1 cellular context compared by ENCODE assay signal in the genomic region with DNA sequence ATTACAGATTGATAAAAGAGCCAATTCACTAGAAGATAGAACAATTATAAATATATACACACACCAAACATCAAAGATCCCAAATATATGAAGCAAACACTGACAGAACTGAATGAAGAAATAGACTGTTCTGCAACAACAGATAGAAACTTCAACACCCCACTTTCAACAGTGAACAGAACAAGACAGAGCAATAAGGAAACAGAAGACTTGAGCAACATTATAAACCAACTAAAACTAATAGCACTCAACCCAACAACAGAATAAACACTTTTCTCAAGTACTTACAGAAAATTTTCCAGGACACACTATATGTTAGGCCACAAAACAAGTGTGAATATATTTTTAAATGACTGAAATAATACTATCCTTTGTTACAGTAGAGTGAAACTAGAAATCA.
TF ChIP-seq lines count a peak whose summit lies in the region.

No MANE protein-coding gene starts in this region.

TF ChIP-seq in GM23338, 12 proteins besides CTCF, POLR2A, EP300 and RAD21 (continued from another document):
- TF ChIP-seq, protein P1, sequence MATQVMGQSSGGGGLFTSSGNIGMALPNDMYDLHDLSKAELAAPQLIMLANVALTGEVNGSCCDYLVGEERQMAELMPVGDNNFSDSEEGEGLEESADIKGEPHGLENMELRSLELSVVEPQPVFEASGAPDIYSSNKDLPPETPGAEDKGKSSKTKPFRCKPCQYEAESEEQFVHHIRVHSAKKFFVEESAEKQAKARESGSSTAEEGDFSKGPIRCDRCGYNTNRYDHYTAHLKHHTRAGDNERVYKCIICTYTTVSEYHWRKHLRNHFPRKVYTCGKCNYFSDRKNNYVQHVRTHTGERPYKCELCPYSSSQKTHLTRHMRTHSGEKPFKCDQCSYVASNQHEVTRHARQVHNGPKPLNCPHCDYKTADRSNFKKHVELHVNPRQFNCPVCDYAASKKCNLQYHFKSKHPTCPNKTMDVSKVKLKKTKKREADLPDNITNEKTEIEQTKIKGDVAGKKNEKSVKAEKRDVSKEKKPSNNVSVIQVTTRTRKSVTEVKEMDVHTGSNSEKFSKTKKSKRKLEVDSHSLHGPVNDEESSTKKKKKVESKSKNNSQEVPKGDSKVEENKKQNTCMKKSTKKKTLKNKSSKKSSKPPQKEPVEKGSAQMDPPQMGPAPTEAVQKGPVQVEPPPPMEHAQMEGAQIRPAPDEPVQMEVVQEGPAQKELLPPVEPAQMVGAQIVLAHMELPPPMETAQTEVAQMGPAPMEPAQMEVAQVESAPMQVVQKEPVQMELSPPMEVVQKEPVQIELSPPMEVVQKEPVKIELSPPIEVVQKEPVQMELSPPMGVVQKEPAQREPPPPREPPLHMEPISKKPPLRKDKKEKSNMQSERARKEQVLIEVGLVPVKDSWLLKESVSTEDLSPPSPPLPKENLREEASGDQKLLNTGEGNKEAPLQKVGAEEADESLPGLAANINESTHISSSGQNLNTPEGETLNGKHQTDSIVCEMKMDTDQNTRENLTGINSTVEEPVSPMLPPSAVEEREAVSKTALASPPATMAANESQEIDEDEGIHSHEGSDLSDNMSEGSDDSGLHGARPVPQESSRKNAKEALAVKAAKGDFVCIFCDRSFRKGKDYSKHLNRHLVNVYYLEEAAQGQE (IDR thresholded peaks at IDR 0.05; ENCODE audit: unreplicated experiment): no peak
- TF ChIP-seq STAT1 (IDR thresholded peaks at IDR 0.05; ENCODE audit: unreplicated experiment): no peak
- no peak for TF ChIP-seq ZNF331 (CRISPR knock-in tag; IDR thresholded peaks at IDR 0.05; ENCODE audit: low read depth)
- TF ChIP-seq, protein P2, sequence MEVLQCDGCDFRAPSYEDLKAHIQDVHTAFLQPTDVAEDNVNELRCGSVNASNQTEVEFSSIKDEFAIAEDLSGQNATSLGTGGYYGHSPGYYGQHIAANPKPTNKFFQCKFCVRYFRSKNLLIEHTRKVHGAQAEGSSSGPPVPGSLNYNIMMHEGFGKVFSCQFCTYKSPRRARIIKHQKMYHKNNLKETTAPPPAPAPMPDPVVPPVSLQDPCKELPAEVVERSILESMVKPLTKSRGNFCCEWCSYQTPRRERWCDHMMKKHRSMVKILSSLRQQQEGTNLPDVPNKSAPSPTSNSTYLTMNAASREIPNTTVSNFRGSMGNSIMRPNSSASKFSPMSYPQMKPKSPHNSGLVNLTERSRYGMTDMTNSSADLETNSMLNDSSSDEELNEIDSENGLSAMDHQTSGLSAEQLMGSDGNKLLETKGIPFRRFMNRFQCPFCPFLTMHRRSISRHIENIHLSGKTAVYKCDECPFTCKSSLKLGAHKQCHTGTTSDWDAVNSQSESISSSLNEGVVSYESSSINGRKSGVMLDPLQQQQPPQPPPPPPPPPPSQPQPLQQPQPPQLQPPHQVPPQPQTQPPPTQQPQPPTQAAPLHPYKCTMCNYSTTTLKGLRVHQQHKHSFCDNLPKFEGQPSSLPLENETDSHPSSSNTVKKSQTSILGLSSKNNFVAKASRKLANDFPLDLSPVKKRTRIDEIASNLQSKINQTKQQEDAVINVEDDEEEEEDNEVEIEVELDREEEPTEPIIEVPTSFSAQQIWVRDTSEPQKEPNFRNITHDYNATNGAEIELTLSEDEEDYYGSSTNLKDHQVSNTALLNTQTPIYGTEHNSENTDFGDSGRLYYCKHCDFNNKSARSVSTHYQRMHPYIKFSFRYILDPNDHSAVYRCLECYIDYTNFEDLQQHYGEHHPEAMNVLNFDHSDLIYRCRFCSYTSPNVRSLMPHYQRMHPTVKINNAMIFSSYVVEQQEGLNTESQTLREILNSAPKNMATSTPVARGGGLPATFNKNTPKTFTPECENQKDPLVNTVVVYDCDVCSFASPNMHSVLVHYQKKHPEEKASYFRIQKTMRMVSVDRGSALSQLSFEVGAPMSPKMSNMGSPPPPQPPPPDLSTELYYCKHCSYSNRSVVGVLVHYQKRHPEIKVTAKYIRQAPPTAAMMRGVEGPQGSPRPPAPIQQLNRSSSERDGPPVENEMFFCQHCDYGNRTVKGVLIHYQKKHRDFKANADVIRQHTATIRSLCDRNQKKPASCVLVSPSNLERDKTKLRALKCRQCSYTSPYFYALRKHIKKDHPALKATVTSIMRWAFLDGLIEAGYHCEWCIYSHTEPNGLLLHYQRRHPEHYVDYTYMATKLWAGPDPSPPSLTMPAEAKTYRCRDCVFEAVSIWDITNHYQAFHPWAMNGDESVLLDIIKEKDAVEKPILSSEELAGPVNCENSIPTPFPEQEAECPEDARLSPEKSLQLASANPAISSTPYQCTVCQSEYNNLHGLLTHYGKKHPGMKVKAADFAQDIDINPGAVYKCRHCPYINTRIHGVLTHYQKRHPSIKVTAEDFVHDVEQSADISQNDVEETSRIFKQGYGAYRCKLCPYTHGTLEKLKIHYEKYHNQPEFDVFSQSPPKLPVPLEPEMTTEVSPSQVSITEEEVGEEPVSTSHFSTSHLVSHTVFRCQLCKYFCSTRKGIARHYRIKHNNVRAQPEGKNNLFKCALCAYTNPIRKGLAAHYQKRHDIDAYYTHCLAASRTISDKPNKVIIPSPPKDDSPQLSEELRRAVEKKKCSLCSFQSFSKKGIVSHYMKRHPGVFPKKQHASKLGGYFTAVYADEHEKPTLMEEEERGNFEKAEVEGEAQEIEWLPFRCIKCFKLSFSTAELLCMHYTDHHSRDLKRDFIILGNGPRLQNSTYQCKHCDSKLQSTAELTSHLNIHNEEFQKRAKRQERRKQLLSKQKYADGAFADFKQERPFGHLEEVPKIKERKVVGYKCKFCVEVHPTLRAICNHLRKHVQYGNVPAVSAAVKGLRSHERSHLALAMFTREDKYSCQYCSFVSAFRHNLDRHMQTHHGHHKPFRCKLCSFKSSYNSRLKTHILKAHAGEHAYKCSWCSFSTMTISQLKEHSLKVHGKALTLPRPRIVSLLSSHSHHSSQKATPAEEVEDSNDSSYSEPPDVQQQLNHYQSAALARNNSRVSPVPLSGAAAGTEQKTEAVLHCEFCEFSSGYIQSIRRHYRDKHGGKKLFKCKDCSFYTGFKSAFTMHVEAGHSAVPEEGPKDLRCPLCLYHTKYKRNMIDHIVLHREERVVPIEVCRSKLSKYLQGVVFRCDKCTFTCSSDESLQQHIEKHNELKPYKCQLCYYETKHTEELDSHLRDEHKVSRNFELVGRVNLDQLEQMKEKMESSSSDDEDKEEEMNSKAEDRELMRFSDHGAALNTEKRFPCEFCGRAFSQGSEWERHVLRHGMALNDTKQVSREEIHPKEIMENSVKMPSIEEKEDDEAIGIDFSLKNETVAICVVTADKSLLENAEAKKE (CRISPR knock-in tag; IDR thresholded peaks at IDR 0.05): no peak
- no peak for TF ChIP-seq POLR2AphosphoS5 (IDR thresholded peaks at IDR 0.05; ENCODE audit: low read depth)
- TF ChIP-seq CREB1 (CRISPR knock-in tag; IDR thresholded peaks at IDR 0.05; ENCODE audit: low read depth): no peak
- no peak for TF ChIP-seq ZNF114 (CRISPR knock-in tag; IDR thresholded peaks at IDR 0.05)
- TF ChIP-seq NANOG (IDR thresholded peaks at IDR 0.05; ENCODE audit: borderline replicate concordance): no peak
- TF ChIP-seq EZH2 (IDR thresholded peaks at IDR 0.05; ENCODE audit: low read depth, unreplicated experiment): no peak
- no peak for TF ChIP-seq EZH2phosphoT487 (IDR thresholded peaks at IDR 0.05; ENCODE audit: unreplicated experiment)
